In the genomic region with DNA sequence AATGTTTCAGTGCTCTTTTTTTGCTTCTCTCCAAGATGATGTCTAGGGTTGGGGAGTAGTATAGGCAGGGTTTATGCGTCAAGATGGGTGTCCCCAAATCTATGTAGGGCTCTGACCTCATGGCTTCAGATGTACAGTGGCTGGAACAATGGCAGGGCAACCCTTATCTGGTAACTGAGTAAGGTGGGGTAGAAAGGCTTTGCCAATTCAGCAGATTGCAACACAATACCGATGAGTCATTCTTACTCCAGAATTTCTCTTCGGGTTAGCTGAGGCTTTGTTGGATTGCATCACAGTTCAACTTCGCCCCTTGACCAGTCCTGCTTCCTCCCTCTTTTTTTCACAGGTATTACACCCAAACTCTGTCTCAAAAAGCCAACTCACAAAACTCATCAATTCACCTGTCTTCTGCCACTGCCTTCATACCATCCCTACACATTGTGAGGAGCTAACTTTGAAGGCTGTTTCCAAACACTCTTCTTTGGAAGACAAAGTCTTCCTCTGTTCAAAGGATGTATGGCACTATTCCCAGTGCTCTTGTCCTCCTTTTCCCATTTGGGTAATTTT, we compare ENCODE assay signal across 1 cellular context.
A peak's percentile ranks its signal among the peaks of the same experiment; 100 is the strongest.
TF ChIP-seq lines count a peak whose summit lies in the region.

No MANE protein-coding gene starts in this region.

TF ChIP-seq in K562, 482 proteins besides CTCF, POLR2A, EP300 and RAD21 (continued from another document):
- TF ChIP-seq, protein P1, sequence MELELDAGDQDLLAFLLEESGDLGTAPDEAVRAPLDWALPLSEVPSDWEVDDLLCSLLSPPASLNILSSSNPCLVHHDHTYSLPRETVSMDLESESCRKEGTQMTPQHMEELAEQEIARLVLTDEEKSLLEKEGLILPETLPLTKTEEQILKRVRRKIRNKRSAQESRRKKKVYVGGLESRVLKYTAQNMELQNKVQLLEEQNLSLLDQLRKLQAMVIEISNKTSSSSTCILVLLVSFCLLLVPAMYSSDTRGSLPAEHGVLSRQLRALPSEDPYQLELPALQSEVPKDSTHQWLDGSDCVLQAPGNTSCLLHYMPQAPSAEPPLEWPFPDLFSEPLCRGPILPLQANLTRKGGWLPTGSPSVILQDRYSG (tag; conservative IDR thresholded peaks at IDR 0.05; ENCODE audit: low read depth): peak; percentile 71
- TF ChIP-seq TCF3 (CRISPR knock-in tag; IDR thresholded peaks at IDR 0.05) (peak; percentile 48), TFAM (CRISPR knock-in tag; conservative IDR thresholded peaks at IDR 0.05) (no peak), CXXC5 (CRISPR knock-in tag; IDR thresholded peaks at IDR 0.05) (peak; percentile 73), OTX1 (CRISPR knock-in tag; IDR thresholded peaks at IDR 0.05) (0 out of 2 replicates have a peak, but pooled peaks have one; percentile 26), ZNF696 (CRISPR knock-in tag; conservative IDR thresholded peaks at IDR 0.05) (no peak), CBX3 (IDR thresholded peaks at IDR 0.05; ENCODE audit: borderline replicate concordance in 1 of 2, low read length in 2 of 2) (peak in 1 of 2 experiments; percentile 70; a peak in 1 of 3 replicates), SMAD4 (CRISPR knock-in tag; conservative IDR thresholded peaks at IDR 0.05) (peak; percentile 78), JUN (IDR thresholded peaks at IDR 0.05; ENCODE audit: borderline replicate concordance, low read depth, low read length) (peak; percentile 98), JUN (CRISPR knock-in tag; IDR thresholded peaks at IDR 0.05; ENCODE audit: borderline replicate concordance) (no peak), TGIF2 (CRISPR knock-in tag; IDR thresholded peaks at IDR 0.05) (no peak), FIP1L1 (IDR thresholded peaks at IDR 0.05; ENCODE audit: low read depth, low read length, poor library complexity, severe bottlenecking) (no peak), SMARCE1 (IDR thresholded peaks at IDR 0.05) (peak; percentile 91), TEAD1 (CRISPR knock-in tag; IDR thresholded peaks at IDR 0.05) (peak in 1 of 2 experiments; percentile 73; a peak in 1 of 4 replicates), ZNF589 (CRISPR knock-in tag; IDR thresholded peaks at IDR 0.05; ENCODE audit: low read depth) (peak; percentile 61; the same call in 1 of the 2 replicates), LEF1 (IDR thresholded peaks at IDR 0.05) (peak; percentile 69), TRIM24 (IDR thresholded peaks at IDR 0.05) (peak; percentile 98 to 99), ZNF23 (CRISPR knock-in tag; IDR thresholded peaks at IDR 0.05) (no peak), NFE2 (IDR thresholded peaks at IDR 0.05; ENCODE audit: low read depth) (peak; percentile 87), ZNF239 (CRISPR knock-in tag; IDR thresholded peaks at IDR 0.05) (peak; percentile 35; the same call in 1 of the 2 replicates)
- TF ChIP-seq, protein P2, sequence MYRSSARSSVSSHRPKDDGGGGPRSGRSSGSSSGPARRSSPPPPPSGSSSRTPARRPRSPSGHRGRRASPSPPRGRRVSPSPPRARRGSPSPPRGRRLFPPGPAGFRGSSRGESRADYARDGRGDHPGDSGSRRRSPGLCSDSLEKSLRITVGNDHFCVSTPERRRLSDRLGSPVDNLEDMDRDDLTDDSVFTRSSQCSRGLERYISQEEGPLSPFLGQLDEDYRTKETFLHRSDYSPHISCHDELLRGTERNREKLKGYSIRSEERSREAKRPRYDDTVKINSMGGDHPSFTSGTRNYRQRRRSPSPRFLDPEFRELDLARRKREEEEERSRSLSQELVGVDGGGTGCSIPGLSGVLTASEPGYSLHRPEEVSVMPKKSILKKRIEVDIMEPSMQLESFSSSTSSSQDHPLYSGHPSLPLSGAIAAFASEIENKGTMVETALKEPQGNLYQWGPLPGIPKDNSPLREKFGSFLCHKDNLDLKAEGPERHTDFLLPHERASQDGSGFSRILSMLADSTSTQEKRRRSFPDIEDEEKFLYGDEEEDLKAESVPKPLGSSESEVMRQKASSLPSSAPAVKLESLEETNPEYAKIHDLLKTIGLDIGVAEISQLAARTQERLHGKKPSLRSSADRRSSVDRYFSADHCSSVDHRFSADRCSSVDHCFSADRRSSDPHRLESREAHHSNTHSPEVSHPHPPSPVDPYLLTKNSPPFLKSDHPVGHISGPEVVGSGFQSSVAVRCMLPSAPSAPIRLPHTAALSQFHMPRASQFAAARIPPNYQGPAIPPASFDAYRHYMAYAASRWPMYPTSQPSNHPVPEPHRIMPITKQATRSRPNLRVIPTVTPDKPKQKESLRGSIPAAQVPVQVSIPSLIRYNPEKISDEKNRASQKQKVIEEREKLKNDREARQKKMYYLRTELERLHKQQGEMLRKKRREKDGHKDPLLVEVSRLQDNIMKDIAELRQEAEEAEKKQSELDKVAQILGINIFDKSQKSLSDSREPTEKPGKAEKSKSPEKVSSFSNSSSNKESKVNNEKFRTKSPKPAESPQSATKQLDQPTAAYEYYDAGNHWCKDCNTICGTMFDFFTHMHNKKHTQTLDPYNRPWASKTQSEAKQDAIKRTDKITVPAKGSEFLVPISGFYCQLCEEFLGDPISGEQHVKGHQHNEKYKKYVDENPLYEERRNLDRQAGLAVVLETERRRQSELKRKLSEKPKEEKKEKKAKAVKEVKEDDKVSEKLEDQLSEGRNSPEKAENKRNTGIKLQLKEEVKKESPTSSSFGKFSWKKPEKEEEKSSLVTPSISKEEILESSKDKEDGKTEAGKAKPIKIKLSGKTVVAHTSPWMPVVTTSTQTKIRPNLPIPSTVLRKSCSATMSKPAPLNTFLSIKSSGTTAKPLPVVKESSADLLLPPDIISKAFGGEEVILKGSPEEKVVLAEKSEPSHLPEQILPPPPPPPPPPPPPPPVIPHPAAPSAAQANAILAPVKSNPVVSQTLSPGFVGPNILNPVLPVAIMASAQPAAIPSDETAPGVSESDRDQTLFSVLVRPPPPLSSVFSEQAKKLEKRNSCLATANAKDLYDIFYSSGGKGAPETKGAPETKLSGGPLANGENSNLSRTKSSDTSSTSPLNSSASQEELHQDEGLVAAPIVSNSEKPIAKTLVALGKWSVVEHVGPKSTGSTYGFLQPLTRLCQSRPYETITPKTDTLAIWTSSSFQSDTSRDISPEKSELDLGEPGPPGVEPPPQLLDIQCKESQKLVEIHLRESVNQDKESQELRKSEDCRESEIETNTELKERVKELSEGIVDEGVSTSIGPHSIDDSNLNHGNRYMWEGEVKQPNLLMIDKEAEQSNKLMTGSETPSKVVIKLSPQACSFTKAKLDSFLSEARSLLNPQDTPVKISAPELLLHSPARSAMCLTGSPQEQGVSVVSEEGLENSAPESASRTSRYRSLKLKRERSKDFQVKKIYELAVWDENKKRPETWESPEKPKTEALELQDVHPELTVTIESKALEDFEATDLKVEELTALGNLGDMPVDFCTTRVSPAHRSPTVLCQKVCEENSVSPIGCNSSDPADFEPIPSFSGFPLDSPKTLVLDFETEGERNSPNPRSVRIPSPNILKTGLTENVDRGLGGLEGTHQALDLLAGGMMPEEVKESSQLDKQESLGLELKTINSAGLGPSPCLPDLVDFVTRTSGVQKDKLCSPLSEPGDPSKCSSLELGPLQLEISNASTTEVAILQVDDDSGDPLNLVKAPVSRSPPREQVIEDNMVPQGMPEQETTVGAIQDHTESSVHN (IDR thresholded peaks at IDR 0.05; ENCODE audit: borderline replicate concordance in 1 of 2, low read depth in 1 of 2): peak in 1 of 2 experiments; percentile 83; a peak in 2 of 4 replicates
- TF ChIP-seq, protein P3, sequence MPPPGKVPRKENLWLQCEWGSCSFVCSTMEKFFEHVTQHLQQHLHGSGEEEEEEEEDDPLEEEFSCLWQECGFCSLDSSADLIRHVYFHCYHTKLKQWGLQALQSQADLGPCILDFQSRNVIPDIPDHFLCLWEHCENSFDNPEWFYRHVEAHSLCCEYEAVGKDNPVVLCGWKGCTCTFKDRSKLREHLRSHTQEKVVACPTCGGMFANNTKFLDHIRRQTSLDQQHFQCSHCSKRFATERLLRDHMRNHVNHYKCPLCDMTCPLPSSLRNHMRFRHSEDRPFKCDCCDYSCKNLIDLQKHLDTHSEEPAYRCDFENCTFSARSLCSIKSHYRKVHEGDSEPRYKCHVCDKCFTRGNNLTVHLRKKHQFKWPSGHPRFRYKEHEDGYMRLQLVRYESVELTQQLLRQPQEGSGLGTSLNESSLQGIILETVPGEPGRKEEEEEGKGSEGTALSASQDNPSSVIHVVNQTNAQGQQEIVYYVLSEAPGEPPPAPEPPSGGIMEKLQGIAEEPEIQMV (tag; conservative IDR thresholded peaks at IDR 0.05; ENCODE audit: low read depth): no peak
- TF ChIP-seq, protein P4, sequence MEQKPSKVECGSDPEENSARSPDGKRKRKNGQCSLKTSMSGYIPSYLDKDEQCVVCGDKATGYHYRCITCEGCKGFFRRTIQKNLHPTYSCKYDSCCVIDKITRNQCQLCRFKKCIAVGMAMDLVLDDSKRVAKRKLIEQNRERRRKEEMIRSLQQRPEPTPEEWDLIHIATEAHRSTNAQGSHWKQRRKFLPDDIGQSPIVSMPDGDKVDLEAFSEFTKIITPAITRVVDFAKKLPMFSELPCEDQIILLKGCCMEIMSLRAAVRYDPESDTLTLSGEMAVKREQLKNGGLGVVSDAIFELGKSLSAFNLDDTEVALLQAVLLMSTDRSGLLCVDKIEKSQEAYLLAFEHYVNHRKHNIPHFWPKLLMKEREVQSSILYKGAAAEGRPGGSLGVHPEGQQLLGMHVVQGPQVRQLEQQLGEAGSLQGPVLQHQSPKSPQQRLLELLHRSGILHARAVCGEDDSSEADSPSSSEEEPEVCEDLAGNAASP (IDR thresholded peaks at IDR 0.05): peak; percentile 69; the same call in 1 of the 2 replicates
- TF ChIP-seq, protein P5, sequence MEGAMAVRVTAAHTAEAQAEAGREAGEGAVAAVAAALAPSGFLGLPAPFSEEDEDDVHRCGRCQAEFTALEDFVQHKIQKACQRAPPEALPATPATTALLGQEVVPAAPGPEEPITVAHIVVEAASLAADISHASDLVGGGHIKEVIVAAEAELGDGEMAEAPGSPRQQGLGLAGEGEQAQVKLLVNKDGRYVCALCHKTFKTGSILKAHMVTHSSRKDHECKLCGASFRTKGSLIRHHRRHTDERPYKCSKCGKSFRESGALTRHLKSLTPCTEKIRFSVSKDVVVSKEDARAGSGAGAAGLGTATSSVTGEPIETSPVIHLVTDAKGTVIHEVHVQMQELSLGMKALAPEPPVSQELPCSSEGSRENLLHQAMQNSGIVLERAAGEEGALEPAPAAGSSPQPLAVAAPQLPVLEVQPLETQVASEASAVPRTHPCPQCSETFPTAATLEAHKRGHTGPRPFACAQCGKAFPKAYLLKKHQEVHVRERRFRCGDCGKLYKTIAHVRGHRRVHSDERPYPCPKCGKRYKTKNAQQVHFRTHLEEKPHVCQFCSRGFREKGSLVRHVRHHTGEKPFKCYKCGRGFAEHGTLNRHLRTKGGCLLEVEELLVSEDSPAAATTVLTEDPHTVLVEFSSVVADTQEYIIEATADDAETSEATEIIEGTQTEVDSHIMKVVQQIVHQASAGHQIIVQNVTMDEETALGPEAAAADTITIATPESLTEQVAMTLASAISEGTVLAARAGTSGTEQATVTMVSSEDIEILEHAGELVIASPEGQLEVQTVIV (CRISPR knock-in tag; IDR thresholded peaks at IDR 0.05; ENCODE audit: borderline replicate concordance): no peak
- TF ChIP-seq, protein P6, sequence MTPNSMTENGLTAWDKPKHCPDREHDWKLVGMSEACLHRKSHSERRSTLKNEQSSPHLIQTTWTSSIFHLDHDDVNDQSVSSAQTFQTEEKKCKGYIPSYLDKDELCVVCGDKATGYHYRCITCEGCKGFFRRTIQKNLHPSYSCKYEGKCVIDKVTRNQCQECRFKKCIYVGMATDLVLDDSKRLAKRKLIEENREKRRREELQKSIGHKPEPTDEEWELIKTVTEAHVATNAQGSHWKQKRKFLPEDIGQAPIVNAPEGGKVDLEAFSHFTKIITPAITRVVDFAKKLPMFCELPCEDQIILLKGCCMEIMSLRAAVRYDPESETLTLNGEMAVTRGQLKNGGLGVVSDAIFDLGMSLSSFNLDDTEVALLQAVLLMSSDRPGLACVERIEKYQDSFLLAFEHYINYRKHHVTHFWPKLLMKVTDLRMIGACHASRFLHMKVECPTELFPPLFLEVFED (CRISPR knock-in tag; conservative IDR thresholded peaks at IDR 0.05): 0 out of 2 replicates have a peak, but pooled peaks have one; percentile 49
